In the genomic region with DNA sequence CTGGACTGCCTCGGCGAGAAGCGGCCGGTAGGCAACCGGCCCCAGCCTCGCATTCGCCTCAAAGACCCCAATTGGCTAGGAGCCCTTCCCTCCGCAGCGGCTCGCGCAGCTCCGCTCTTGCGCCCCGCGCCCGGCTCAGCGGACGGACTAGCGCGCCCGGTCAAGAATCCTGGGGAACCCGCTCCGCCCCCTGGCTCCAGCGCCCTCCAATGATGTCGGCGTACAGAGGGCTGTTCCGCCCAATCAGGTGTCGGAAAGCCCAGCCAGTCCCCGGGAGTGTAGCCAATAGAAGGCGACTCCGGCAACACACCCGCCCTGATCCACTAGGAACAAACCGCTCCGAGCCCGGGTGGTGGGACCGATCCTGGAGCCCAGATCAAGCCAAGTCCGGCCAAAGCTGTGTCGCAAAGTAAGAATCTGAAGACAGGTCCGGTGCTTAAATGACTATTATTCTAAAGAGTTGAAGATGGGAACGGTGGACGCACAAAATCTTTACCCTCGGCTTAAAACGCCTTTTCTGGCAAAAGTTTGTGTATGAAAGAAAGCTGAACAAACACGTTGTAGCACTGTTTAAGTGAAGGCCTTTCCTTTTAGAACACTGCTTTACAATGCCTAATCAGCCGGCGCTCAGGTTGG, we compare ENCODE assay signal across 8 cellular contexts.
DNase-seq lines count a peak whose midpoint lies in the region; ATAC-seq and TF ChIP-seq lines count a peak whose summit lies in the region.

No MANE protein-coding gene starts in this region.

- no peak for TF ChIP-seq EP300 in Ishikawa (IDR thresholded peaks at IDR 0.05; ENCODE audit: borderline replicate concordance)
- no peak for TF ChIP-seq EP300 in esophagus muscularis mucosa (IDR thresholded peaks at IDR 0.05)

- H3K4me1 ChIP-seq in esophagus muscularis mucosa (peaks cover 16 to 37% (median 30%) of the 10 kb centered on the region in 4 donors), thoracic aorta (ENCODE audit: control insufficient read depth in 1 of 2, low read depth in 2 of 2) (peaks cover 10 to 23% of the 10 kb centered on the region in 2 donors)

- WGBS in esophagus muscularis mucosa = 0% methylated on average over 8 of the region's 46 CpGs

- H3K36me3 ChIP-seq in esophagus muscularis mucosa (peaks cover 7 to 16% (median 14%) of the 10 kb centered on the region in 4 donors), thoracic aorta (peaks cover 10% of the 10 kb centered on the region)

- ATAC-seq in GM21423 (IDR thresholded peaks at IDR 0.05; ENCODE audit: unreplicated experiment) (peak; percentile 98), thoracic aorta (ENCODE audit: insufficient number of reproducible peaks, low FRiP score, low read depth) (peak; percentile 93)

- TF ChIP-seq CTCF in WI38 (IDR thresholded peaks at IDR 0.05; ENCODE audit: low read depth, low read length) (no peak), esophagus muscularis mucosa (IDR thresholded peaks at IDR 0.05) (no peak), thoracic aorta (IDR thresholded peaks at IDR 0.05) (no peak)

- TF ChIP-seq POLR2A in esophagus muscularis mucosa (IDR thresholded peaks at IDR 0.05; ENCODE audit: low read depth) = peak; percentile 90

- no peak for TF ChIP-seq RAD21 in Ishikawa (IDR thresholded peaks at IDR 0.05; ENCODE audit: low read depth)

- H3K9me3 ChIP-seq in esophagus muscularis mucosa (no peaks in the 10 kb centered on the region), thoracic aorta (no peaks in the 10 kb centered on the region)

- intact Hi-C loops in esophagus muscularis mucosa (cut with DNase I) = loop anchor here (5.0 kb wide), 2 partner anchors 34 to 56 kb away; no protein-coding TSS in a partner anchor

- peak overlapping the region; percentile 92 for H3K4me3 ChIP-seq in WI38 (ENCODE audit: low read depth, low read length)
- H3K4me3 ChIP-seq in esophagus muscularis mucosa = peak overlapping the region; percentile 88 to 98 (median 94)
- H3K4me3 ChIP-seq in thoracic aorta = peak overlapping the region; percentile 85

- peak overlapping the region; percentile 97 to 99 (median 98) for H3K27ac ChIP-seq in esophagus muscularis mucosa (replicated peaks in 1 of 4)
- peak overlapping the region; percentile 95 to 97 for H3K27ac ChIP-seq in thoracic aorta

- H3K27me3 ChIP-seq in esophagus muscularis mucosa = no peaks in the 10 kb centered on the region
- H3K27me3 ChIP-seq in thoracic aorta (replicated peaks; ENCODE audit: insufficient read depth) = no peaks in the 10 kb centered on the region

- peak; percentile 99 for DNase-seq in DMS53 (lab: John Stamatoyannopoulos, UW)
- peak; percentile 98 for DNase-seq in esophagus muscularis mucosa (ENCODE audit: extremely low spot score)
- DNase-seq in midbrain (lab: John Stamatoyannopoulos, UW) = peak; percentile 97
- DNase-seq in thoracic aorta (ENCODE audit: low spot score) = peak; percentile 88
- DNase-seq in RPMI8226 = no peak

TF ChIP-seq in Ishikawa, 13 proteins besides CTCF, POLR2A, EP300 and RAD21:
- TF ChIP-seq FOXM1 (IDR thresholded peaks at IDR 0.05; ENCODE audit: borderline replicate concordance, low read depth) (0 out of 2 replicates have a peak, but pooled peaks have one; percentile 10), TCF12 (IDR thresholded peaks at IDR 0.05; ENCODE audit: low read depth) (peak; percentile 13; the same call in 1 of the 2 replicates), NFIC (IDR thresholded peaks at IDR 0.05) (peak; percentile 42; the same call in 1 of the 2 replicates), EGR1 (IDR thresholded peaks at IDR 0.05) (no peak), YY1 (IDR thresholded peaks at IDR 0.05; ENCODE audit: low read depth) (no peak), ZBTB7A (IDR thresholded peaks at IDR 0.05; ENCODE audit: low read depth) (no peak), CREB1 (IDR thresholded peaks at IDR 0.05; ENCODE audit: low read depth) (no peak), CEBPB (IDR thresholded peaks at IDR 0.05) (no peak), TAF1 (IDR thresholded peaks at IDR 0.05; ENCODE audit: low read depth) (peak; percentile 85), TEAD4 (IDR thresholded peaks at IDR 0.05) (0 out of 2 replicates have a peak, but pooled peaks have one; percentile 19), REST (IDR thresholded peaks at IDR 0.05; ENCODE audit: low read depth) (no peak)
- TF ChIP-seq, protein P1, sequence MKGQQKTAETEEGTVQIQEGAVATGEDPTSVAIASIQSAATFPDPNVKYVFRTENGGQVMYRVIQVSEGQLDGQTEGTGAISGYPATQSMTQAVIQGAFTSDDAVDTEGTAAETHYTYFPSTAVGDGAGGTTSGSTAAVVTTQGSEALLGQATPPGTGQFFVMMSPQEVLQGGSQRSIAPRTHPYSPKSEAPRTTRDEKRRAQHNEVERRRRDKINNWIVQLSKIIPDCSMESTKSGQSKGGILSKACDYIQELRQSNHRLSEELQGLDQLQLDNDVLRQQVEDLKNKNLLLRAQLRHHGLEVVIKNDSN (IDR thresholded peaks at IDR 0.05) = no peak
- TF ChIP-seq, protein P2, sequence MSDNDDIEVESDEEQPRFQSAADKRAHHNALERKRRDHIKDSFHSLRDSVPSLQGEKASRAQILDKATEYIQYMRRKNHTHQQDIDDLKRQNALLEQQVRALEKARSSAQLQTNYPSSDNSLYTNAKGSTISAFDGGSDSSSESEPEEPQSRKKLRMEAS (IDR thresholded peaks at IDR 0.05) = peak; percentile 52; the same call in 1 of the 2 replicates
